20 cellular contexts compared by ENCODE assay signal in the genomic region with DNA sequence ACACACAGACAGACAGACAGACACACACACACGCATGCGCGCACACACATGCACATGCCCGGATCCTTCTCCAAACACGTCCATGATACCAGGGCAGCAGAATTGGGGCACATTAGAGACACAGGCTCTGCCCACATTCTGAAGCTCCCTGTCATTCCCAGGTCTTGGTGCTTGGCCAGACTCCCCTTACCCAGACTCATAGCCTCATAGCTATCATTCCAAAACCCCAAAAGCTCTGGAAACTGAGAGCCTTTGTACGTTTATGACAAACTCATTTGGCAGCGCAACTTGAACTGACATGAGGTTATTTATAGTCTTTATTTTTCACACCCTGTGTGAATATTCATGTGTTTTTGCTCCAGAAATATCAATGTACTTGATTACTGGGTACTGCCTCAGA. TPM values are rescaled to one million over a fixed set of nuclear protein-coding genes. Genes with fewer than 3 reads are reported as not detected.
DNase-seq lines count a peak whose midpoint lies in the region; ATAC-seq, FAIRE-seq and TF ChIP-seq lines count a peak whose summit lies in the region.
"Had no signal": no experiment of that assay in that cellular context is flagged by ENCODE, and none has a peak within 500 bp of the region (broad histone marks: within the 10 kb centered on the region; RNA-seq: fewer than 3 reads in every experiment).

No MANE protein-coding gene starts in this region.

- ATAC-seq in K562 (no peak), HG02610 (IDR thresholded peaks at IDR 0.05; ENCODE audit: unreplicated experiment) (no peak)
- ATAC-seq: GM23338, HCT116, Panc1 had no signal

- no peak for TF ChIP-seq CTCF in mammary epithelial cell (conservative IDR thresholded peaks at IDR 0.05 in 1 of 2, IDR thresholded peaks at IDR 0.05 in 1 of 2; ENCODE audit: extremely low read depth in 1 of 2, insufficient read depth in 1 of 2, low read depth in 1 of 2, low read length in 2 of 2)
- no peak for TF ChIP-seq CTCF in breast epithelium (IDR thresholded peaks at IDR 0.05)
- TF ChIP-seq CTCF in K562 (IDR thresholded peaks at IDR 0.05 in 2 of 3, conservative IDR thresholded peaks at IDR 0.05 in 1 of 3; ENCODE audit: insufficient read depth in 2 of 3, low read depth in 1 of 3, low read length in 3 of 3), result no peak
- TF ChIP-seq CTCF in keratinocyte (optimal IDR thresholded peaks at IDR 0.05 in 1 of 3, IDR thresholded peaks at IDR 0.05 in 1 of 3, conservative IDR thresholded peaks at IDR 0.05 in 1 of 3; ENCODE audit: extremely low read depth in 1 of 3, insufficient read depth in 2 of 3, low read length in 3 of 3), result no peak
- no peak for TF ChIP-seq CTCF in suprapubic skin (IDR thresholded peaks at IDR 0.05)
- no peak for TF ChIP-seq CTCF in osteocyte (IDR thresholded peaks at IDR 0.05)

- FAIRE-seq in K562 (lab: Jason Lieb, UNC) (no peak), keratinocyte (lab: Jason Lieb, UNC) (no peak)

- H3K9me3 ChIP-seq in mammary epithelial cell (replicated peaks; ENCODE audit: insufficient read depth, low read length), result no peaks in the 10 kb centered on the region
- H3K9me3 ChIP-seq in breast epithelium, result no peaks in the 10 kb centered on the region
- H3K9me3 ChIP-seq in K562 (replicated peaks; ENCODE audit: control insufficient read depth, insufficient read depth, low read depth, low read length), result no peaks in the 10 kb centered on the region; the same call in 1 of the 2 replicates
- H3K9me3 ChIP-seq in keratinocyte (ENCODE audit: control insufficient read depth, low read depth, low read length), result no peaks in the 10 kb centered on the region
- no peaks in the 10 kb centered on the region for H3K9me3 ChIP-seq in suprapubic skin
- H3K9me3 ChIP-seq: BE2C had no signal

- no peak overlapping the region for H3K4me3 Mint-ChIP-seq in osteocyte (ENCODE audit: unreplicated experiment)
- H3K4me3 Mint-ChIP-seq: CD4-positive, alpha-beta memory T cell; GM23338 had no signal

- TF ChIP-seq EP300 in K562 (IDR thresholded peaks at IDR 0.05; ENCODE audit: low read length), result no peak
- no peak for TF ChIP-seq EP300 in suprapubic skin (IDR thresholded peaks at IDR 0.05)

- no peaks in the 10 kb centered on the region for H3K27me3 ChIP-seq in mammary epithelial cell (ENCODE audit: insufficient read depth, low read length)
- peaks cover 0 to 55% of the 10 kb centered on the region in 2 donors for H3K27me3 ChIP-seq in breast epithelium
- no peaks in the 10 kb centered on the region for H3K27me3 ChIP-seq in K562 (ENCODE audit: control insufficient read depth in 2 of 2, insufficient read depth in 2 of 2, low read length in 2 of 2)
- no peaks in the 10 kb centered on the region for H3K27me3 ChIP-seq in keratinocyte (ENCODE audit: control insufficient read depth, extremely low read depth, insufficient read depth, low read length)
- H3K27me3 ChIP-seq in suprapubic skin, result no peaks in the 10 kb centered on the region
- H3K27me3 ChIP-seq: BE2C had no signal

- H3K27me3 Mint-ChIP-seq in osteocyte (ENCODE audit: unreplicated experiment), result no peaks in the 10 kb centered on the region

- H3K4me3 ChIP-seq in mammary epithelial cell (replicated peaks in 1 of 3; ENCODE audit: insufficient read depth in 1 of 3, low read depth in 2 of 3, low read length in 3 of 3) (no peak overlapping the region), breast epithelium (no peak overlapping the region), K562 (no peak overlapping the region), keratinocyte (ENCODE audit: control insufficient read depth in 2 of 3, extremely low read depth in 1 of 3, insufficient read depth in 2 of 3, low read depth in 1 of 3, low read length in 3 of 3) (no peak overlapping the region), suprapubic skin (no peak overlapping the region)
- H3K4me3 ChIP-seq: GM23338 had no signal

- TF ChIP-seq RAD21 in K562 (CRISPR knock-in tag; conservative IDR thresholded peaks at IDR 0.05 in 1 of 2, IDR thresholded peaks at IDR 0.05 in 1 of 2), result no peak

- no peak overlapping the region for H3K27ac Mint-ChIP-seq in osteocyte (ENCODE audit: unreplicated experiment)
- H3K27ac Mint-ChIP-seq: CD4-positive, alpha-beta memory T cell; GM23338 had no signal

- BruUV-seq in mammary epithelial cell (replicated peaks; lab: Mats Ljungman, UMichigan) (no TSS peak), K562 (replicated peaks; lab: Mats Ljungman, UMichigan) (no TSS peak)

- in situ Hi-C loops in mammary epithelial cell (cut with MboI; ENCODE audit: low sequenced_read_pairs in 2 of 2) (loop anchor here (25.0 kb wide), 1 partner anchor 491 kb away; no protein-coding TSS in a partner anchor), K562 (cut with MboI) (loop anchor here (10.0 to 25.0 kb wide), 3 partner anchors 79 to 679 kb away; no protein-coding TSS in a partner anchor)

- WGBS in mammary epithelial cell (ENCODE audit: low coverage, missing lambda C conversion rate), result 59% methylated on average over 2 of the region's 7 CpGs
- WGBS in K562 (ENCODE audit: insufficient coverage, low coverage, missing lambda C conversion rate), result 57% methylated on average over 6 of the region's 7 CpGs
- 66% methylated on average over 7 of the region's 7 CpGs for WGBS in suprapubic skin

- H4K20me1 ChIP-seq in mammary epithelial cell (ENCODE audit: insufficient read depth, low read length) (no peaks in the 10 kb centered on the region), K562 (replicated peaks; ENCODE audit: control insufficient read depth, insufficient read depth, low read length) (no peaks in the 10 kb centered on the region), keratinocyte (ENCODE audit: control insufficient read depth, extremely low read depth, insufficient read depth, low read length) (no peaks in the 10 kb centered on the region)

- no peaks in the 10 kb centered on the region for H3K9me3 Mint-ChIP-seq in osteocyte (ENCODE audit: unreplicated experiment)
- H3K9me3 Mint-ChIP-seq: CD4-positive, alpha-beta memory T cell; GM23338 had no signal

- H2AFZ ChIP-seq in mammary epithelial cell (ENCODE audit: low read depth, low read length) (no peak overlapping the region), K562 (ENCODE audit: low read depth, low read length) (peak overlapping the region; percentile 73), keratinocyte (ENCODE audit: control insufficient read depth, low read length) (peak overlapping the region; percentile 28)
- H2AFZ ChIP-seq: GM23338 had no signal

- intact Hi-C loops in mammary epithelial cell (cut with micrococcal nuclease), result loop anchor here (5.0 kb wide), 1 partner anchor 66 kb away; no protein-coding TSS in a partner anchor
- intact Hi-C loops in breast epithelium (cut with DNase I; ENCODE audit: low total_unique reads), result no loop called here
- intact Hi-C loops in K562 (cut with micrococcal nuclease), result loop anchor here (2.0 to 5.0 kb wide), 2 partner anchors 41 to 85 kb away; partner anchors contain the start of gene AMMECR1

- peaks cover 24% of the 10 kb centered on the region for H3K4me1 Mint-ChIP-seq in osteocyte (ENCODE audit: unreplicated experiment)
- H3K4me1 Mint-ChIP-seq: CD4-positive, alpha-beta memory T cell had no signal

- DNase-seq in mammary epithelial cell, result no peak
- no peak for DNase-seq in breast epithelium (ENCODE audit: low spot score in 2 of 2)
- no peak for DNase-seq in K562 (ENCODE audit: extremely low read depth in 1 of 4, low spot score in 3 of 4)
- DNase-seq in keratinocyte (ENCODE audit: low read depth, low spot score), result no peak
- no peak for DNase-seq in suprapubic skin (ENCODE audit: low spot score in 2 of 2)
- no peak for DNase-seq in osteocyte (ENCODE audit: extremely low spot score, unreplicated experiment)
- no peak for DNase-seq in substantia nigra (lab: John Stamatoyannopoulos, UW)
- DNase-seq: BE2C; CD4-positive, alpha-beta memory T cell; NCI-H1048; NCI-H1436 treated with DMSO at 0.1 percent for 48 hours; NCI-H2081; SHP77 treated with DMSO at 0.1 percent for 48 hours had no signal

- peak overlapping the region; percentile 10 for H3K9ac ChIP-seq in mammary epithelial cell (ENCODE audit: insufficient read depth, low read length)
- H3K9ac ChIP-seq in K562 (ENCODE audit: insufficient read depth in 1 of 2, low read depth in 2 of 2, low read length in 2 of 2), result peak overlapping the region; percentile 8 to 25; a peak in 3 of 4 replicates
- H3K9ac ChIP-seq in keratinocyte (ENCODE audit: control insufficient read depth, extremely low read depth, insufficient read depth, low read length), result peak overlapping the region; percentile 6
- H3K9ac ChIP-seq: KMS-11 had no signal

- POLR2A ChIA-PET in K562 (lab: Yijun Ruan, JAX), result interaction anchor here (0.6 to 1.4 kb wide), 3 partner anchors 82 to 493 kb away, joined by 3 to 4 read pairs (median 3); no protein-coding TSS in a partner anchor

- TF ChIP-seq POLR2A in breast epithelium (IDR thresholded peaks at IDR 0.05), result no peak
- no peak for TF ChIP-seq POLR2A in K562 (conservative IDR thresholded peaks at IDR 0.05)
- no peak for TF ChIP-seq POLR2A in suprapubic skin (IDR thresholded peaks at IDR 0.05)

- H3K27ac ChIP-seq in mammary epithelial cell (ENCODE audit: insufficient read depth, low read depth, low read length) (peak overlapping the region; percentile 82), breast epithelium (no peak overlapping the region), K562 (ENCODE audit: extremely low read depth, low read depth, low read length) (peak overlapping the region; percentile 31; the same call in 2 of the 3 replicates), keratinocyte (ENCODE audit: control insufficient read depth, insufficient read depth, low read length) (peak overlapping the region; percentile 50), suprapubic skin (peak overlapping the region; percentile 78), substantia nigra (ENCODE audit: low read depth, low read length, poor library complexity, severe bottlenecking) (no peak overlapping the region)
- H3K27ac ChIP-seq: 22Rv1, KMS-11 had no signal

- no peaks in the 10 kb centered on the region for H3K36me3 ChIP-seq in mammary epithelial cell (ENCODE audit: insufficient read depth, low read length)
- no peaks in the 10 kb centered on the region for H3K36me3 ChIP-seq in breast epithelium
- no peaks in the 10 kb centered on the region for H3K36me3 ChIP-seq in K562 (ENCODE audit: control insufficient read depth, insufficient read depth, low read length)
- no peaks in the 10 kb centered on the region for H3K36me3 ChIP-seq in keratinocyte (ENCODE audit: control insufficient read depth in 2 of 2, extremely low read depth in 1 of 2, insufficient read depth in 2 of 2, low read length in 2 of 2)
- H3K36me3 ChIP-seq in suprapubic skin, result no peaks in the 10 kb centered on the region
- H3K36me3 ChIP-seq: BE2C had no signal

- peaks cover 18% of the 10 kb centered on the region for H3K4me1 ChIP-seq in mammary epithelial cell (ENCODE audit: insufficient read depth, low read length)
- H3K4me1 ChIP-seq in breast epithelium, result no peaks in the 10 kb centered on the region
- peaks cover 12 to 46% of the 10 kb centered on the region in 2 experiments; a peak in 4 of 5 replicates for H3K4me1 ChIP-seq in K562 (replicated peaks in 1 of 2; ENCODE audit: control insufficient read depth in 2 of 2, insufficient read depth in 2 of 2, low read length in 2 of 2)
- peaks cover 20% of the 10 kb centered on the region for H3K4me1 ChIP-seq in keratinocyte (ENCODE audit: control insufficient read depth, extremely low read depth, insufficient read depth, low read length)
- H3K4me1 ChIP-seq in suprapubic skin, result peaks cover 18% of the 10 kb centered on the region
- H3K4me1 ChIP-seq: BE2C had no signal

- H3K9me1 ChIP-seq in K562 (ENCODE audit: control insufficient read depth, insufficient read depth, low read length), result no peaks in the 10 kb centered on the region
- H3K9me1 ChIP-seq in keratinocyte (ENCODE audit: control insufficient read depth, extremely low read depth, insufficient read depth, low read length), result no peaks in the 10 kb centered on the region

- H3K4me2 ChIP-seq in mammary epithelial cell (ENCODE audit: insufficient read depth, low read depth, low read length) (no peak overlapping the region), K562 (ENCODE audit: insufficient read depth, low read length) (peak overlapping the region; percentile 50; the same call in 1 of the 2 replicates), keratinocyte (ENCODE audit: control insufficient read depth, extremely low read depth, insufficient read depth, low read depth, low read length) (peak overlapping the region; percentile 61)
- H3K4me2 ChIP-seq: GM23338, KMS-11 had no signal

- dilution Hi-C loops in mammary epithelial cell (cut with HindIII; ENCODE audit: low sequenced_read_pairs), result loop anchor here (5.0 kb wide), 1 partner anchor 246 kb away; no protein-coding TSS in a partner anchor
- dilution Hi-C loops in keratinocyte (cut with MboI; ENCODE audit: extremely low pct_ligation_motif_present, low sequenced_read_pairs), result no loop called here

- no peaks in the 10 kb centered on the region for H3K79me2 ChIP-seq in mammary epithelial cell (ENCODE audit: insufficient read depth, low read length)
- H3K79me2 ChIP-seq in K562 (ENCODE audit: control insufficient read depth, insufficient read depth, low read length), result no peaks in the 10 kb centered on the region
- no peaks in the 10 kb centered on the region for H3K79me2 ChIP-seq in keratinocyte (ENCODE audit: control insufficient read depth, insufficient read depth, low read length)

- H3K36me3 Mint-ChIP-seq in osteocyte (ENCODE audit: unreplicated experiment), result no peaks in the 10 kb centered on the region
- H3K36me3 Mint-ChIP-seq: CD4-positive, alpha-beta memory T cell had no signal

- CTCF ChIA-PET in mammary epithelial cell (lab: Charles Lee; ENCODE audit: low non-redundant PET) (no interaction called here), K562 (lab: Yijun Ruan, JAX; ENCODE audit: low intra/inter-chr PET ratio) (no interaction called here)

RNA-seq across cellular contexts. Expression of gene RTL9, which starts 44.8 kb away (rescaled TPM):
- total RNA-seq in mammary epithelial cell (under 1 TPM in 1 of 2 donors, not detected in 1; 0.26 TPM), breast epithelium (under 1 TPM in 2 of 3 donors, not detected in 1; 0.15 to 0.32 TPM), K562 (2014; rRNA removed) (0.04 and 0.05 TPM in 2 replicates), K562 (2014; rRNA removed; fragmentation: Illumina TruSeq; extraction: Trizol) (0.10 and 0.11 TPM in 2 replicates), K562 (2015; rRNA removed; fragmentation: Illumina TruSeq; extraction: Trizol) (0.04 TPM in 1 of 2 replicates, not detected in the other), K562 (2021) (0.16 and 0.31 TPM in 2 replicates), suprapubic skin (under 1 TPM in 1 of 4 donors, not detected in 3; 0.16 TPM), osteocyte (0.05 TPM in 1 of 2 replicates, not detected in the other)
- polyA plus RNA-seq in mammary epithelial cell (0.02 TPM), K562 (2011; rRNA removed) (0.03 and 0.35 TPM in 2 replicates), K562 (2014; fragmentation: Illumina TruSeq; extraction: Trizol) (0.18 and 0.22 TPM in 2 replicates), K562 (2014; fragmentation: Nextera tagmentation; extraction: Ambion mirVana) (under 1 TPM in 1 of 2 experiments, not detected in 1; 0.06 TPM), K562 (2014; rRNA removed) (0.11 and 0.21 TPM in 2 replicates), keratinocyte (0.05 to 0.14 TPM (median 0.13 TPM) in 3 replicates)
- polyA minus RNA-seq in mammary epithelial cell (not detected), keratinocyte (0.19 to 0.20 TPM in 2 of 3 replicates, not detected in the other)
- 0.16 and 0.26 TPM in 2 replicates for total RNA-seq in K562 (2011; cell fraction: chromatin; rRNA removed; ENCODE audit: low replicate concordance)
- under 0.01 TPM in 1 of 2 replicates, not detected in the other for total RNA-seq in K562 (2011; cell fraction: nucleolus; rRNA removed)
- 0.15 TPM in 2 replicates for total RNA-seq in K562 (2011; cell fraction: nucleoplasm; rRNA removed)
- polyA plus RNA-seq in K562 (2011; cell fraction: cytosol; rRNA removed), result 0.06 and 0.52 TPM in 2 replicates
- 0.10 and 1.2 TPM in 2 replicates for polyA plus RNA-seq in K562 (2011; cell fraction: nucleus; rRNA removed)
- 0.08 and 0.17 TPM in 2 replicates for polyA plus RNA-seq in K562 (2012)
- 0.25 TPM in 1 of 2 replicates, not detected in the other for polyA minus RNA-seq in K562 (2011; rRNA and poly(A)+ RNA removed)
- 0.38 TPM in 1 of 2 replicates, not detected in the other for polyA minus RNA-seq in K562 (2011; cell fraction: cytosol; rRNA and poly(A)+ RNA removed)
- 0.13 TPM in 1 of 2 replicates, not detected in the other for polyA minus RNA-seq in K562 (2011; cell fraction: nucleus; rRNA and poly(A)+ RNA removed)
- not detected for polyA plus RNA-seq in keratinocyte (2011; ENCODE audit: low read depth)
- polyA plus RNA-seq in keratinocyte (2011; cell fraction: cytosol; rRNA removed), result 0.09 TPM in 2 replicates
- polyA plus RNA-seq in keratinocyte (2011; cell fraction: nucleus; rRNA removed), result 0.19 and 0.35 TPM in 2 replicates
- 0.07 and 0.14 TPM in 2 replicates for polyA plus RNA-seq in keratinocyte (2012; ENCODE audit: low replicate concordance)
- polyA minus RNA-seq in keratinocyte (2011; cell fraction: cytosol; rRNA and poly(A)+ RNA removed), result not detected
- polyA minus RNA-seq in keratinocyte (2011; cell fraction: nucleus; rRNA and poly(A)+ RNA removed), result 0.21 and 0.31 TPM in 2 replicates
- total RNA-seq: CD4-positive, alpha-beta memory T cell; G401 had no signal
- polyA plus RNA-seq: CD4-positive, alpha-beta memory T cell; GM23338 had no signal

Comparison
In these comparisons a context has a peak if more than half of its experiments do, and no peak if none do; other contexts are left out.
1. H3K27ac ChIP-seq: peak in mammary epithelial cell (single experiment), K562 (single experiment), keratinocyte (single experiment) and suprapubic skin (single experiment); none in breast epithelium (0 of 2) and substantia nigra (single experiment).
2. Peak in every context shown above with its lines, with median percentiles within 50 percentile points of each other: H3K9ac ChIP-seq.